26 cellular contexts compared by ENCODE assay signal in the genomic region with DNA sequence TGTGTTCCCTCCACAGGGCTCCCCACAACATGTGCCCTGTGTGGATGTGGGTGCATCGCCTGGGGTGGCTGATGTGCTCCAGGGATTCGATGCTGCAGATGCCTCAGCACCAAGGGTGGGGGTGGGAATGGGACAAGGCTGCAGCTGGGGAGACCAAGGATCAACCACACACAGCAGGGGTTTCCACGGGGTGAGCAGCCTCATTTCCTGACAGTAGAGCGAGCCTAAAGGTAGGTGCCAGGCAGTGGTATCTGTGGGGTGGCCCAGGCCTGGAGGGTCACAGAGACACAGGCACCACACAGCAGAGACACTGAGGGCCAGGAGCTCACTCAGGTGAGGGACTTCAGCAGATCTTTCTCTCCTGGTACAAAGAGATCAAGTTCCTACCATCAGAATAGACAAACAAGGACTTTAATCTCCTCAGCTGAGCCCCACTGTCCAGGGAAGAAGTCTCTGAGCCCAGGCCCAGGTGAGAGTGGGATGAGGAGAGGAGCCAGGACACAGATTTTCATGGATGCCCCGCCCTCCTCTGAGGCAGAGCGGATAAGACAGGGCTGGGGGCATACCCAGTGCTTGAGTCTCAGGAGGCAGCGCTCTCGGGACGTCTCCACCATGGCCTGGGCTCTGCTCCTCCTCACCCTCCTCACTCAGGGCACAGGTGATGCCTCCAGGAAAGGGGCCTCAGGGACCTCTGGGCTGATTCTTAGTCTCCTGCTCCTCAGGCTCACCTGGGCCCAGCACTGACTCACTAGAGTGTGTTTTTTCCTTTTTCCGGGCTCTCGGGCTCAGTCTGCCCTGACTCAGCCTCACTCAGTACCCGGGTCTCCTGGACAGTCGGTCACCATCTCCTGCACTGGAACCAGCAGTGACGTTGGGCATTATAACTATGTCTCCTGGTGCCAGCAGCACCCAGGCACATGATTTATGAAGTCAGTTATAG. TPM values are rescaled to one million over a fixed set of nuclear protein-coding genes. Genes with fewer than 3 reads are reported as not detected.
"Had no signal": no experiment of that assay in that cellular context is flagged by ENCODE, and none has a peak within 500 bp of the region (broad histone marks: within the 10 kb centered on the region; RNA-seq: fewer than 3 reads in every experiment).

No MANE protein-coding gene starts in this region.

- H3K36me3 ChIP-seq: heart left ventricle, neutrophil, sigmoid colon, tibial artery, upper lobe of left lung had no signal

- H3K9me3 ChIP-seq: heart left ventricle, neutrophil, sigmoid colon, tibial artery, upper lobe of left lung had no signal

- DNase-seq: effector memory CD4-positive, alpha-beta T cell; heart left ventricle; hippocampal formation; left colon; mesendoderm; naive thymus-derived CD4-positive, alpha-beta T cell; nephron progenitor cell; sigmoid colon; stimulated activated CD4-positive, alpha-beta T cell treated with anti-CD3 and anti-CD28 coated beads, Interleukin-2, amount 100 ng/mL, for 24 hours; stimulated activated naive CD4-positive, alpha-beta T cell treated with Interleukin-2 at 50 U/mL for 16 hours; tibial artery; upper lobe of left lung had no signal

- H3K4me1 Mint-ChIP-seq: naive thymus-derived CD4-positive, alpha-beta T cell; nephron progenitor cell had no signal

- H3K4me1 ChIP-seq: heart left ventricle, sigmoid colon, tibial artery, upper lobe of left lung had no signal

- H3K27me3 ChIP-seq: neutrophil, upper lobe of left lung had no signal

- FAIRE-seq: endometrium, frontal cortex had no signal

- H3K27ac Mint-ChIP-seq: naive thymus-derived CD4-positive, alpha-beta T cell; nephron progenitor cell had no signal

- H3K9me3 Mint-ChIP-seq: naive thymus-derived CD4-positive, alpha-beta T cell; nephron progenitor cell had no signal

- H3K4me3 ChIP-seq: heart left ventricle, sigmoid colon, skin epidermis, tibial artery, upper lobe of left lung had no signal

- H3K4me3 Mint-ChIP-seq: naive thymus-derived CD4-positive, alpha-beta T cell; nephron progenitor cell had no signal

- ATAC-seq: esophagus mucosa; heart left ventricle; left colon; naive thymus-derived CD4-positive, alpha-beta T cell had no signal

- H3K36me3 Mint-ChIP-seq: naive thymus-derived CD4-positive, alpha-beta T cell had no signal

- H3K27ac ChIP-seq: heart left ventricle, neutrophil, sigmoid colon, skin epidermis, tibial artery, upper lobe of left lung had no signal

RNA-seq across cellular contexts. Expression of gene GGTLC2, which starts 19.7 kb away (rescaled TPM):
- total RNA-seq: esophagus mucosa; fibroblast of lung; frontal cortex; glomerular endothelial cell; heart left ventricle; kidney epithelial cell; liver; lung microvascular endothelial cell; mononuclear cell; naive thymus-derived CD4-positive, alpha-beta T cell; osteoblast; pulmonary artery endothelial cell; sigmoid colon; temporal lobe had no signal
- polyA plus RNA-seq: fibroblast of lung; heart left ventricle; liver; naive thymus-derived CD4-positive, alpha-beta T cell; sigmoid colon had no signal
